ENCODE assay signal across 22 cellular contexts in the genomic region with DNA sequence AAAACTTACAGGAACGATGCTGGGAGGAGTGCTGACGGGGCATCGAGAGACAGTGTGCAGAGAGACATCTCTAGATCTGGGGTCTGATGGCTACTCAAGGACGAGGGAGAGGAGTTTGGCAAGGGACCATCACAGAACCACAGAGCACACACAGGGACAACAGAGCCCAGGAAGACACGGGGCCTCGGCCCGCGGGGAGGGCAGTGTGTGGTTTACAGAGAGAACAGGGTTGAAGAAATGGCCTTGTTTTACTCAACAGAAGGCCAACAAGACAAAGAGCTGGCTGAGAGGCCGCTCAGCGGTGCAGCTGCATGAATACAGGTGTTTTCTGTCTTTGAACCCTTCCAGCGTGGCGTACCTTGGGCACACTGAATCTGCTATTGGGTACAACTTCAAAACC.
"Had no signal": no experiment of that assay in that cellular context is flagged by ENCODE, and none has a peak within 500 bp of the region (broad histone marks: within the 10 kb centered on the region; RNA-seq: fewer than 3 reads in every experiment).

No MANE protein-coding gene starts in this region.

- H3K27me3 ChIP-seq: brain microvascular endothelial cell, upper lobe of right lung had no signal

- H3K27ac Mint-ChIP-seq: activated CD4-positive, alpha-beta T cell treated with anti-CD3 and anti-CD28 coated beads, Interleukin-2, amount 10 ng/mL, durations not matched to agents 24 days and 14 days; activated naive CD8-positive, alpha-beta T cell; activated T-cell treated with anti-CD3 and anti-CD28 coated beads, Interleukin-2, amount 50 U/mL, for 72 hours; natural killer cell had no signal

- H3K4me1 ChIP-seq: upper lobe of right lung had no signal

- H3K27ac ChIP-seq: brain microvascular endothelial cell, epithelial cell of prostate, upper lobe of right lung had no signal

- H3K36me3 ChIP-seq: brain microvascular endothelial cell had no signal

- DNase-seq: activated CD4-positive, alpha-beta T cell treated with anti-CD3 and anti-CD28 coated beads, Interleukin-2, amount 10 ng/mL, durations not matched to agents 24 days and 14 days; activated CD4-positive, CD25-positive, alpha-beta regulatory T cell; activated CD8-positive, alpha-beta memory T cell treated with anti-CD3 and anti-CD28 coated beads, Interleukin-2, amount 50 U/mL, for 4 hours; activated CD8-positive, alpha-beta T cell treated with anti-CD3 and anti-CD28 coated beads, Interleukin-2, amount 10 ng/mL, durations not matched to agents 7 days and 5 days; activated gamma-delta T cell treated with Interleukin-2 at 50 U/mL for 16 hours; activated T-cell treated with anti-CD3 and anti-CD28 coated beads, Interleukin-2, amount 50 U/mL, for 72 hours; anterior cingulate cortex; brain microvascular endothelial cell; effector memory CD4-positive, alpha-beta T cell; foreskin melanocyte; head of caudate nucleus; immature natural killer cell; left cardiac atrium; mammary epithelial cell; natural killer cell; nucleus accumbens; stimulated activated naive CD4-positive, alpha-beta T cell treated with Interleukin-2 at 50 U/mL for 16 hours; T-helper 2 cell; upper lobe of right lung had no signal

- H3K36me3 Mint-ChIP-seq: activated naive CD8-positive, alpha-beta T cell; natural killer cell had no signal

- H3K4me3 ChIP-seq: upper lobe of right lung had no signal

- H3K4me3 Mint-ChIP-seq: activated CD4-positive, alpha-beta T cell treated with anti-CD3 and anti-CD28 coated beads, Interleukin-2, amount 10 ng/mL, durations not matched to agents 24 days and 14 days; activated CD8-positive, alpha-beta T cell treated with anti-CD3 and anti-CD28 coated beads, Interleukin-2, amount 10 ng/mL, durations not matched to agents 7 days and 5 days; activated naive CD8-positive, alpha-beta T cell; activated T-cell treated with anti-CD3 and anti-CD28 coated beads, Interleukin-2, amount 50 U/mL, for 72 hours; central memory CD8-positive, alpha-beta T cell; immature natural killer cell; natural killer cell had no signal

- H3K9me3 Mint-ChIP-seq: activated CD4-positive, alpha-beta T cell treated with anti-CD3 and anti-CD28 coated beads, Interleukin-2, amount 10 ng/mL, durations not matched to agents 24 days and 14 days; activated T-cell treated with anti-CD3 and anti-CD28 coated beads, Interleukin-2, amount 50 U/mL, for 72 hours; central memory CD8-positive, alpha-beta T cell; immature natural killer cell; natural killer cell had no signal

- H3K4me1 Mint-ChIP-seq: central memory CD8-positive, alpha-beta T cell; immature natural killer cell; natural killer cell had no signal

- H3K27me3 Mint-ChIP-seq: activated CD4-positive, alpha-beta T cell treated with anti-CD3 and anti-CD28 coated beads, Interleukin-2, amount 10 ng/mL, durations not matched to agents 24 days and 14 days; activated naive CD8-positive, alpha-beta T cell; central memory CD8-positive, alpha-beta T cell had no signal

- ATAC-seq: activated CD8-positive, alpha-beta T cell treated with anti-CD3 and anti-CD28 coated beads, Interleukin-2, amount 10 ng/mL, durations not matched to agents 7 days and 5 days; activated T-cell treated with anti-CD3 and anti-CD28 coated beads, Interleukin-2, amount 50 U/mL, for 72 hours; left cardiac atrium; natural killer cell; upper lobe of right lung had no signal

- H3K9me3 ChIP-seq: upper lobe of right lung had no signal
